ENCODE assay signal across 9 cellular contexts in the genomic region with DNA sequence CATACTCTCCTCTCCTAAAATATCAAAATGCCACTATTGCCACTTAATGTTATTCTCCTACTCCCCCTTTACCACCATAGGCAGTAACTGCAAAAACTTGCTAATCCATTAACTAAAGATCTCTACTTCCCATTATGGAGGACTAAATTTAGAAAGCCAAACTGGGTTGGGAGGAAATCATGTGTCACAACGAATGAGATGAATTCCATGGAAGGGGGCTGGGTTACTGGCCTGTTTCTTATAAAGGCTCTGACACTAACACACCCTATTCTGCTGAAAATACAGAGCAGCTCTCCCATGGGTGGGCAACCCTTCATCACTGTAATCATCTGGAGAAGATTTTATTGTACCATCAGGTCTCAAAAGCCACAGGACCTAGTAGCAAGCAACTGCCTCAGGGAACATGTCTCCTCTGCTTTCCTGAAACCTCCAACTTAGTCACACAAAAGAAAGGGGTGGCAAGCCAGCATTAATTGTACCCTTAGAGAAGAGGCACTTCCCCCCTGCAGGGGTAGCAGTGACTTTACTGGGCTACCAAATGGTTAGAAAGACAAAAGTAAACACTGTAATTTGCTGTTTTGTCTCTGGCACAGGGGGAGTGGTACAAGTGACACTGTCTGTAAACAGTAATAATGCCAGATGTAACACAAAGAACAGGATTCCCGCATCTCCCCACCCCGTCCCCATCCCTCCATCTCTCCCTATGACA.
DNase-seq lines count a peak whose midpoint lies in the region; ATAC-seq and TF ChIP-seq lines count a peak whose summit lies in the region.
"Had no signal": no experiment of that assay in that cellular context is flagged by ENCODE, and none has a peak within 500 bp of the region (broad histone marks: within the 10 kb centered on the region; RNA-seq: fewer than 3 reads in every experiment).

No MANE protein-coding gene starts in this region.

- no peaks in the 10 kb centered on the region for H3K9me3 ChIP-seq in HAP-1

- peak overlapping the region; percentile 82 for H3K4me3 Mint-ChIP-seq in activated naive CD8-positive, alpha-beta T cell treated with anti-CD3 and anti-CD28 coated beads, Interleukin-2, amount 10 ng/mL, durations not matched to agents 7 days and 5 days
- no peak overlapping the region for H3K4me3 Mint-ChIP-seq in MCF 10A (ENCODE audit: unreplicated experiment)

- no peak for ATAC-seq in activated naive CD8-positive, alpha-beta T cell treated with anti-CD3 and anti-CD28 coated beads, Interleukin-2, amount 10 ng/mL, durations not matched to agents 7 days and 5 days (ENCODE audit: low read depth)

- in situ Hi-C loops in HAP-1 (cut with MboI; ENCODE audit: low sequenced_read_pairs), result no loop called here

- peak; percentile 37 for DNase-seq in GF-D8 (lab: John Stamatoyannopoulos, UW)
- peak; percentile 97 for DNase-seq in NCI-H146 (lab: John Stamatoyannopoulos, UW)
- DNase-seq in activated naive CD8-positive, alpha-beta T cell treated with anti-CD3 and anti-CD28 coated beads, Interleukin-2, amount 10 ng/mL, durations not matched to agents 7 days and 5 days, result no peak
- DNase-seq in myocyte (ENCODE audit: low read depth), result peak; percentile 74
- DNase-seq in NCI-H526 (lab: John Stamatoyannopoulos, UW), result no peak
- no peak for DNase-seq in HAP-1 (ENCODE audit: low spot score in 2 of 2)
- no peak for DNase-seq in hypothalamus (lab: John Stamatoyannopoulos, UW)
- DNase-seq in MCF 10A (ENCODE audit: unreplicated experiment), result no peak
- DNase-seq: SHP77 treated with DMSO at 0.1 percent for 48 hours had no signal

- H3K9me3 Mint-ChIP-seq in activated naive CD8-positive, alpha-beta T cell treated with anti-CD3 and anti-CD28 coated beads, Interleukin-2, amount 10 ng/mL, durations not matched to agents 7 days and 5 days, result no peaks in the 10 kb centered on the region
- H3K9me3 Mint-ChIP-seq in MCF 10A (ENCODE audit: unreplicated experiment), result no peaks in the 10 kb centered on the region

- no peaks in the 10 kb centered on the region for H3K27me3 ChIP-seq in HAP-1 (ENCODE audit: low read depth)

- intact Hi-C loops in MCF 10A (cut with micrococcal nuclease), result no loop called here

- H3K4me1 Mint-ChIP-seq in activated naive CD8-positive, alpha-beta T cell treated with anti-CD3 and anti-CD28 coated beads, Interleukin-2, amount 10 ng/mL, durations not matched to agents 7 days and 5 days, result peaks cover 22% of the 10 kb centered on the region
- peaks cover 5% of the 10 kb centered on the region for H3K4me1 Mint-ChIP-seq in MCF 10A (ENCODE audit: insufficient read depth, unreplicated experiment)

- peaks cover 13% of the 10 kb centered on the region for H3K4me1 ChIP-seq in HAP-1

- H3K4me3 ChIP-seq in HAP-1, result no peak overlapping the region

- H3K27ac Mint-ChIP-seq in activated naive CD8-positive, alpha-beta T cell treated with anti-CD3 and anti-CD28 coated beads, Interleukin-2, amount 10 ng/mL, durations not matched to agents 7 days and 5 days, result peak overlapping the region; percentile 93
- H3K27ac Mint-ChIP-seq in MCF 10A (ENCODE audit: low read depth, unreplicated experiment), result no peak overlapping the region

- BruUV-seq in MCF 10A (replicated peaks; lab: Mats Ljungman, UMichigan), result no TSS peak

- H3K27me3 Mint-ChIP-seq in activated naive CD8-positive, alpha-beta T cell treated with anti-CD3 and anti-CD28 coated beads, Interleukin-2, amount 10 ng/mL, durations not matched to agents 7 days and 5 days, result no peaks in the 10 kb centered on the region
- no peaks in the 10 kb centered on the region for H3K27me3 Mint-ChIP-seq in MCF 10A (ENCODE audit: insufficient read depth, unreplicated experiment)

- no peak for TF ChIP-seq CTCF in MCF 10A (IDR thresholded peaks at IDR 0.05; ENCODE audit: unreplicated experiment)

- peaks cover 8% of the 10 kb centered on the region; the same call in 1 of the 2 replicates for H3K36me3 ChIP-seq in HAP-1 (replicated peaks)

- peaks cover 46% of the 10 kb centered on the region for H3K36me3 Mint-ChIP-seq in activated naive CD8-positive, alpha-beta T cell treated with anti-CD3 and anti-CD28 coated beads, Interleukin-2, amount 10 ng/mL, durations not matched to agents 7 days and 5 days
- peaks cover 61% of the 10 kb centered on the region for H3K36me3 Mint-ChIP-seq in MCF 10A (ENCODE audit: insufficient read depth, unreplicated experiment)

- CTCF ChIA-PET in MCF 10A (lab: Yijun Ruan, JAX), result no interaction called here

- POLR2A ChIA-PET in activated naive CD8-positive, alpha-beta T cell treated with anti-CD3 and anti-CD28 coated beads, Interleukin-2, amount 10 ng/mL, durations not matched to agents 7 days and 5 days (lab: Charles Lee), result no interaction called here
- POLR2A ChIA-PET in MCF 10A (lab: Yijun Ruan, JAX), result interaction anchor here (0.6 kb wide), 1 partner anchor 12 kb away, joined by 3 read pairs; no protein-coding TSS in a partner anchor

Comparison
In these comparisons a context has a peak if more than half of its experiments do, and no peak if none do; other contexts are left out.
1. DNase-seq: peak in GF-D8 (single experiment), NCI-H146 (single experiment) and myocyte (single experiment); none in activated naive CD8-positive, alpha-beta T cell treated with anti-CD3 and anti-CD28 coated beads, Interleukin-2, amount 10 ng/mL, durations not matched to agents 7 days and 5 days (single experiment), NCI-H526 (0 of 2), HAP-1 (0 of 2), hypothalamus (0 of 51) and MCF 10A (single experiment).